ENCODE assay signal across 8 cellular contexts in the genomic region with DNA sequence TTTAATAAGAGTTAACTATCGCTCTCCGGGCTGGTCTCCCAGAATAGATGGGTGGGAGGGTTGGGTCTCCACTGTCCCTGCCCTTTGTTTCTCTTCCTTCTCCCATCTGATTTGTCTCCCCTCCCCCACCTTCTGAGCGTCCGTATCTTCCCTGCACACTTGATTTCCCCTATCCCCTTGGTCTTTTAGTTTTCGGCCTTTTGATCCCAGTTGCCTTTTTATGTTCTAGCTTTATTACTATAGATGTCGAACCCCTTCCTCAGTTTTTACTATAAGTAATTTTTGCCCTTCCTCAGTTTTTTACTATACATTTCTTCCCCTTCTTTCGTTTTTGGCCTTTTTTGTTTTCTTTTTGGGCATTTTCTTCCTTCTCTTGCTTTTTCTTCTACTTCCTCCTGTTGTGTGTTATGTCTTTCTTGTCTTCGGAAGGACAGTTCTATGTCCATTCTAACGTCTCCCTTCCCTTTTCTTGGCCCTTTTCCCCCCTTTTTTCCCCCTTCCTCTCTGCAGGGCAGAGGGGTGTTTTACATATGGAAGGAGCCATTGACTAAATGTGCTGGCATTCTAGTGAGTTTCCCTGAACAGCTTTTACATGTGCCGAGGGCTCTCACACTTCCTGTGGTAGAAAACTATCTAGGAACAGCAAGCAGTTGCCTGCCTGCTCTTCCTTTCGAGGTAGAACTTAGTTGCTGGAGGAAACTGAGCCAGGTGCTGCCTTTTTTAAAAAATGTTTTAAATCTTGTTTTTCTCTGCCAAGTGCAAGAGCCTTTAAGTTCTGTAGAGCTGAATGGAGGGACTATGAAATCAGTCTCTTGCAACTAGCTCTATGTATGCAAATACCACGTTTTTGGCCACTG. TPM values are rescaled to one million over a fixed set of nuclear protein-coding genes. Genes with fewer than 3 reads are reported as not detected.
DNase-seq lines count a peak whose midpoint lies in the region; ATAC-seq lines count a peak whose summit lies in the region.

No MANE protein-coding gene starts in this region.

- no peaks in the 10 kb centered on the region for H3K9me3 Mint-ChIP-seq in dendritic cell treated with granulocyte-macrophage colony-stimulating factor and Interleukin-4, amounts not matched to agents 40 ng/mL and 50 ng/mL, for 4 days

- intact Hi-C loops in dendritic cell treated with granulocyte-macrophage colony-stimulating factor and Interleukin-4, amounts not matched to agents 40 ng/mL and 50 ng/mL, for 4 days (cut with micrococcal nuclease): no loop called here

- no peak for ATAC-seq in GM18868 (IDR thresholded peaks at IDR 0.05; ENCODE audit: unreplicated experiment)

- H3K4me3 ChIP-seq in neuron (ENCODE audit: low read length): peak overlapping the region; percentile 84

- H3K4me3 Mint-ChIP-seq in dendritic cell treated with granulocyte-macrophage colony-stimulating factor and Interleukin-4, amounts not matched to agents 40 ng/mL and 50 ng/mL, for 4 days: peak overlapping the region; percentile 2

- no peaks in the 10 kb centered on the region for H3K36me3 ChIP-seq in neuron (ENCODE audit: insufficient read depth, low read length)

- H3K36me3 Mint-ChIP-seq in dendritic cell treated with granulocyte-macrophage colony-stimulating factor and Interleukin-4, amounts not matched to agents 40 ng/mL and 50 ng/mL, for 4 days (ENCODE audit: low read depth): no peaks in the 10 kb centered on the region

- peaks cover 26% of the 10 kb centered on the region for H3K4me1 ChIP-seq in neuron (ENCODE audit: insufficient read depth, low read length)

- H3K27me3 ChIP-seq in neuron (ENCODE audit: insufficient read depth, low read length): no peaks in the 10 kb centered on the region

- DNase-seq in EH (ENCODE audit: low read depth): peak; percentile 77
- DNase-seq in Kasumi-1 (lab: John Stamatoyannopoulos, UW): peak; percentile 83 to 92
- no peak for DNase-seq in NCI-H128 (lab: John Stamatoyannopoulos, UW; ENCODE audit: unreplicated experiment)
- DNase-seq in occipital lobe (lab: John Stamatoyannopoulos, UW): no peak
- no peak for DNase-seq in activated CD8-positive, alpha-beta memory T cell treated with anti-CD3 and anti-CD28 coated beads for 24 hours

- no peaks in the 10 kb centered on the region for H3K9me3 ChIP-seq in neuron (ENCODE audit: low read length)

- peaks cover 27% of the 10 kb centered on the region for H3K4me1 Mint-ChIP-seq in dendritic cell treated with granulocyte-macrophage colony-stimulating factor and Interleukin-4, amounts not matched to agents 40 ng/mL and 50 ng/mL, for 4 days (ENCODE audit: low read depth)

- peak overlapping the region; percentile 12 for H2AFZ ChIP-seq in neuron (ENCODE audit: low read depth, low read length)

- no peak overlapping the region for H3K27ac Mint-ChIP-seq in dendritic cell treated with granulocyte-macrophage colony-stimulating factor and Interleukin-4, amounts not matched to agents 40 ng/mL and 50 ng/mL, for 4 days

- H3K27me3 Mint-ChIP-seq in dendritic cell treated with granulocyte-macrophage colony-stimulating factor and Interleukin-4, amounts not matched to agents 40 ng/mL and 50 ng/mL, for 4 days: peaks cover 88% of the 10 kb centered on the region

RNA-seq across cellular contexts. Expression of a gene that starts 2.8 kb away (rescaled TPM):
- 33.5 TPM for total RNA-seq in occipital lobe

RNA-seq across cellular contexts. Expression of a gene that starts 35.6 kb away (rescaled TPM):
- total RNA-seq in occipital lobe: 70.8 TPM

Comparison
In these comparisons a context has a peak if more than half of its experiments do, and no peak if none do; other contexts are left out.
1. DNase-seq: peak in EH (single experiment) and Kasumi-1 (2 of 2); none in NCI-H128 (single experiment), occipital lobe (single experiment) and activated CD8-positive, alpha-beta memory T cell treated with anti-CD3 and anti-CD28 coated beads for 24 hours (single experiment).